ENCODE assay signal across 20 cellular contexts in genomic region chr12:121300083-121300819, GRCh38. TPM values are rescaled to one million over a fixed set of nuclear protein-coding genes. Genes with fewer than 3 reads are reported as not detected.
DNase-seq lines count a peak whose midpoint lies in the region; ATAC-seq and TF ChIP-seq lines count a peak whose summit lies in the region.
"Had no signal": no experiment of that assay in that cellular context is flagged by ENCODE, and none has a peak within 500 bp of the region (broad histone marks: within the 10 kb centered on the region; RNA-seq: fewer than 3 reads in every experiment).

No MANE protein-coding gene starts in this region.

- H3K27me3 ChIP-seq in lower lobe of right lung (ENCODE audit: low read depth) = no peaks in the 10 kb centered on the region
- H3K27me3 ChIP-seq in suprapubic skin = no peaks in the 10 kb centered on the region
- H3K27me3 ChIP-seq: upper lobe of left lung had no signal

- TF ChIP-seq EP300 in suprapubic skin (IDR thresholded peaks at IDR 0.05) = no peak

- TF ChIP-seq POLR2A in suprapubic skin (IDR thresholded peaks at IDR 0.05) = no peak

- intact Hi-C loops in lower lobe of right lung (cut with DNase I) = no loop called here

- peak overlapping the region; percentile 98; the same call in 1 of the 2 replicates for H3K27ac ChIP-seq in C4-2B
- H3K27ac ChIP-seq in HEK293 (ENCODE audit: extremely low read depth, low read depth, low read length) = no peak overlapping the region
- peak overlapping the region; percentile 14 for H3K27ac ChIP-seq in lower lobe of right lung
- no peak overlapping the region for H3K27ac ChIP-seq in suprapubic skin
- H3K27ac ChIP-seq: epithelial cell of prostate had no signal

- H3K4me1 ChIP-seq in HEK293 (ENCODE audit: control insufficient read depth, insufficient read depth, low read length) = no peaks in the 10 kb centered on the region
- H3K4me1 ChIP-seq in lower lobe of right lung = peaks cover 22% of the 10 kb centered on the region
- peaks cover 18% of the 10 kb centered on the region for H3K4me1 ChIP-seq in suprapubic skin

- ATAC-seq in lower lobe of right lung (no peak), GM19324 (IDR thresholded peaks at IDR 0.05; ENCODE audit: low FRiP score, unreplicated experiment) (no peak)
- ATAC-seq: activated T-cell treated with anti-CD3 and anti-CD28 coated beads, Interleukin-2, amount 50 U/mL, for 72 hours; stimulated activated naive B cell treated with anti-CD40 and anti-IgM and Interleukin-4, amounts not matched to agents 10 μg/mL and 1 μg/mL and 100 μg/mL, for 72 hours had no signal

- CTCF ChIA-PET in HEK293 (lab: Yijun Ruan, JAX) = interaction anchor here (0.5 to 0.6 kb wide), 2 partner anchors 70 to 945 kb away, joined by 3 to 4 read pairs; no protein-coding TSS in a partner anchor

- WGBS in suprapubic skin = 73% methylated on average over 4 of the region's 4 CpGs

- POLR2A ChIA-PET in HEK293 (lab: Yijun Ruan, JAX) = interaction anchor here (0.6 kb wide), 1 partner anchor 505 kb away, joined by 6 read pairs; no protein-coding TSS in a partner anchor

- H3K4me3 ChIP-seq in HEK293 (ENCODE audit: low read depth, low read length) (no peak overlapping the region), lower lobe of right lung (no peak overlapping the region), foreskin fibroblast (ENCODE audit: low read depth in 1 of 2, low read length in 2 of 2) (no peak overlapping the region), suprapubic skin (no peak overlapping the region)
- H3K4me3 ChIP-seq: HAP-1, smooth muscle cell, upper lobe of left lung had no signal

- H3K36me3 ChIP-seq in HEK293 (ENCODE audit: control insufficient read depth in 2 of 2, insufficient read depth in 1 of 2, low read length in 2 of 2) = no peaks in the 10 kb centered on the region
- no peaks in the 10 kb centered on the region for H3K36me3 ChIP-seq in lower lobe of right lung
- H3K36me3 ChIP-seq in suprapubic skin = no peaks in the 10 kb centered on the region
- H3K36me3 ChIP-seq: upper lobe of left lung had no signal

- H3K9me3 ChIP-seq in HEK293 (ENCODE audit: control insufficient read depth, insufficient read depth, low read depth, low read length) (no peaks in the 10 kb centered on the region), lower lobe of right lung (no peaks in the 10 kb centered on the region), suprapubic skin (no peaks in the 10 kb centered on the region)
- H3K9me3 ChIP-seq: HAP-1, SK-N-SH, upper lobe of left lung had no signal

- peak; percentile 81 for DNase-seq in NCI-H69 (lab: John Stamatoyannopoulos, UW)
- DNase-seq in lower lobe of right lung = no peak
- no peak for DNase-seq in HUDEP-2 (lab: John Stamatoyannopoulos, UW; ENCODE audit: unreplicated experiment in 76 of 76)
- DNase-seq in foreskin fibroblast = no peak
- no peak for DNase-seq in suprapubic skin (ENCODE audit: low spot score in 2 of 2)
- DNase-seq: activated CD4-positive, alpha-beta memory T cell treated with anti-CD3 and anti-CD28 coated beads for 36 hours; activated T-cell treated with anti-CD3 and anti-CD28 coated beads, Interleukin-2, amount 50 U/mL, for 72 hours; amniotic stem cell; EL; KG1; NCI-H2171 treated with DMSO at 0.1 percent for 48 hours; SK-N-SH; stimulated activated naive B cell treated with anti-CD40 and anti-IgM and Interleukin-4, amounts not matched to agents 10 μg/mL and 1 μg/mL and 100 μg/mL, for 72 hours; upper lobe of left lung had no signal

- TF ChIP-seq CTCF in C4-2B (conservative IDR thresholded peaks at IDR 0.05) (no peak), HEK293 (tag by site-specific recombination; IDR thresholded peaks at IDR 0.05) (no peak), lower lobe of right lung (IDR thresholded peaks at IDR 0.05) (no peak), foreskin fibroblast (IDR thresholded peaks at IDR 0.05; ENCODE audit: low read depth, low read length) (no peak), suprapubic skin (IDR thresholded peaks at IDR 0.05) (no peak)

TF ChIP-seq in HEK293, 187 proteins besides CTCF, POLR2A, EP300 and RAD21:
- TF ChIP-seq ZNF544 (tag by site-specific recombination; IDR thresholded peaks at IDR 0.05) (no peak), ZNF580 (tag by site-specific recombination; IDR thresholded peaks at IDR 0.05) (0 out of 2 replicates have a peak, but pooled peaks have one; percentile 19), HOXC10 (CRISPR knock-in tag; IDR thresholded peaks at IDR 0.05) (no peak), SCRT1 (tag by site-specific recombination; IDR thresholded peaks at IDR 0.05; ENCODE audit: borderline replicate concordance) (0 out of 2 replicates have a peak, but pooled peaks have one; percentile 50), ZNF335 (tag by site-specific recombination; conservative IDR thresholded peaks at IDR 0.05) (peak; percentile 46), OVOL3 (tag by site-specific recombination; IDR thresholded peaks at IDR 0.05) (no peak), PRDM6 (tag by site-specific recombination; IDR thresholded peaks at IDR 0.05) (peak; percentile 62; the same call in 1 of the 2 replicates), FEZF1 (tag by site-specific recombination; IDR thresholded peaks at IDR 0.05) (peak; percentile 56; the same call in 1 of the 2 replicates), ZNF560 (tag by site-specific recombination; IDR thresholded peaks at IDR 0.05; ENCODE audit: borderline replicate concordance) (no peak), PRDM10 (tag by site-specific recombination; IDR thresholded peaks at IDR 0.05) (peak; percentile 95)

RNA-seq across cellular contexts. Expression of gene CAMKK2, which starts 3.7 kb away (rescaled TPM):
- 40.4 TPM for total RNA-seq in lower lobe of right lung
- total RNA-seq in suprapubic skin = 10 to 100 TPM; 18.4 to 25.8 (median 25.0) TPM

RNA-seq across cellular contexts. Expression of gene ANAPC5, which starts 52.0 kb away (rescaled TPM):
- total RNA-seq in lower lobe of right lung (79.7 TPM), suprapubic skin (100 to 1,000 TPM in 3 of 4 donors, 10 to 100 TPM in 1; 94.3 to 227 (median 120) TPM)

Comparison
In these comparisons a context has a peak if more than half of its experiments do, and no peak if none do; other contexts are left out.
1. H3K27ac ChIP-seq: peak in C4-2B (single experiment) and lower lobe of right lung (single experiment); none in HEK293 (single experiment) and suprapubic skin (single experiment).